16 cellular contexts compared by ENCODE assay signal in the genomic region with DNA sequence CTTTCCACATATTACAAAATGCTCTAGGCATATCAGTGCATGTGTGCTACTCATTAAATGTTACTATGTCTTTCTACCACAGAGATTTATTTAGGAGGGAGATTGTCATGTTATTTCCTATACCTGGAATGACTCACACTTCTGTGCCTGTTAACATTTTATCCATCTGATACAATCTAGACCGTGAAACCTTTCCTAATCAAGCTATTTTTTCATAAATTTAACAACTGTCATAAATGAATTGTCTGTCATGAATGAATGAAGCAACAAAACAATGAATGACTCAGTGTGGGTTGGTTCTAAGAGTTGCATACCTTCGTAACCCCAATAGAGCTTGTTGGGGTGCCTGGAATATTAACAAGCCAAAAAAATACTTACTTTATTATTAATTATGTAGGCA.
DNase-seq lines count a peak whose midpoint lies in the region; ATAC-seq, FAIRE-seq and TF ChIP-seq lines count a peak whose summit lies in the region.
"Had no signal": no experiment of that assay in that cellular context is flagged by ENCODE, and none has a peak within 500 bp of the region (broad histone marks: within the 10 kb centered on the region; RNA-seq: fewer than 3 reads in every experiment).

No MANE protein-coding gene starts in this region.

- H3K27ac ChIP-seq in SK-N-SH (ENCODE audit: low read depth in 2 of 2, low read length in 1 of 2), result peak overlapping the region in 1 of 2 experiments; percentile 71; a peak in 1 of 4 replicates
- peak overlapping the region; percentile 61 for H3K27ac ChIP-seq in RWPE2 (ENCODE audit: poor library complexity, severe bottlenecking)
- no peak overlapping the region for H3K27ac ChIP-seq in endothelial cell of umbilical vein (ENCODE audit: insufficient read depth, low read depth, low read length)
- H3K27ac ChIP-seq: 22Rv1, BLaER1 had no signal

- H2AFZ ChIP-seq in SK-N-SH (ENCODE audit: low read depth), result no peak overlapping the region
- H2AFZ ChIP-seq in endothelial cell of umbilical vein (ENCODE audit: low read depth, low read length), result no peak overlapping the region

- ATAC-seq in SK-N-SH treated with all-trans-retinoic acid at 6 μM for 48 hours (no peak), RWPE2 (ENCODE audit: low read depth) (peak; percentile 73), GM18909 (IDR thresholded peaks at IDR 0.05; ENCODE audit: poor library complexity, unreplicated experiment) (no peak)
- ATAC-seq: Panc1 had no signal

- no peaks in the 10 kb centered on the region for H3K9me2 ChIP-seq in SK-N-SH

- dilution Hi-C loops in endothelial cell of umbilical vein (cut with MboI; ENCODE audit: extremely low pct_ligation_motif_present, low sequenced_read_pairs), result no loop called here

- H3K4me1 ChIP-seq in SK-N-SH (ENCODE audit: control insufficient read depth in 1 of 2, insufficient read depth in 2 of 2, low read depth in 1 of 2, low read length in 1 of 2) (peaks cover 22 to 44% of the 10 kb centered on the region in 2 experiments), RWPE2 (ENCODE audit: insufficient read depth, poor library complexity, severe bottlenecking) (peaks cover 33% of the 10 kb centered on the region), endothelial cell of umbilical vein (ENCODE audit: control insufficient read depth, extremely low read depth, insufficient read depth, low read length) (peaks cover 21% of the 10 kb centered on the region)

- no peaks in the 10 kb centered on the region for H3K79me2 ChIP-seq in SK-N-SH (ENCODE audit: insufficient read depth)
- no peaks in the 10 kb centered on the region for H3K79me2 ChIP-seq in endothelial cell of umbilical vein (ENCODE audit: control insufficient read depth, insufficient read depth, low read length)

- no peaks in the 10 kb centered on the region for H3K36me3 ChIP-seq in SK-N-SH (replicated peaks in 1 of 2; ENCODE audit: control insufficient read depth in 1 of 2, insufficient read depth in 2 of 2, low read length in 1 of 2)
- H3K36me3 ChIP-seq in RWPE2 (ENCODE audit: low read depth), result no peaks in the 10 kb centered on the region
- no peaks in the 10 kb centered on the region for H3K36me3 ChIP-seq in endothelial cell of umbilical vein (ENCODE audit: control insufficient read depth in 2 of 2, extremely low read depth in 1 of 2, insufficient read depth in 2 of 2, low read length in 2 of 2)
- H3K36me3 ChIP-seq: BLaER1 had no signal

- TF ChIP-seq CTCF in SK-N-SH (IDR thresholded peaks at IDR 0.05) (no peak), RWPE2 (IDR thresholded peaks at IDR 0.05; ENCODE audit: poor library complexity, severe bottlenecking) (no peak), endothelial cell of umbilical vein (IDR thresholded peaks at IDR 0.05; ENCODE audit: extremely low read depth in 1 of 2, insufficient read depth in 1 of 2, low read depth in 1 of 2, low read length in 2 of 2) (no peak)

- H3F3A ChIP-seq in SK-N-SH (replicated peaks; ENCODE audit: insufficient read depth), result peaks cover 14% of the 10 kb centered on the region

- H3K27me3 ChIP-seq in SK-N-SH (ENCODE audit: insufficient read depth) (no peaks in the 10 kb centered on the region), RWPE2 (ENCODE audit: insufficient read depth, poor library complexity, severe bottlenecking) (no peaks in the 10 kb centered on the region), endothelial cell of umbilical vein (ENCODE audit: control insufficient read depth in 2 of 2, insufficient read depth in 2 of 2, low read length in 2 of 2) (no peaks in the 10 kb centered on the region)
- H3K27me3 ChIP-seq: BLaER1 had no signal

- no peak overlapping the region for H3K4me3 ChIP-seq in SK-N-SH (ENCODE audit: low read depth in 2 of 2, low read length in 1 of 2)
- no peak overlapping the region for H3K4me3 ChIP-seq in RWPE2 (ENCODE audit: severe bottlenecking)
- no peak overlapping the region for H3K4me3 ChIP-seq in endothelial cell of umbilical vein (replicated peaks in 1 of 3; ENCODE audit: insufficient read depth in 1 of 3, low read depth in 1 of 3, low read length in 3 of 3)
- H3K4me3 ChIP-seq: BLaER1 had no signal

- no peak for TF ChIP-seq POLR2A in endothelial cell of umbilical vein (IDR thresholded peaks at IDR 0.05; ENCODE audit: low read depth, low read length)
- TF ChIP-seq POLR2A in erythroblast (IDR thresholded peaks at IDR 0.05; ENCODE audit: low read length), result no peak

- CTCF ChIA-PET in SK-N-SH (lab: Yijun Ruan, JAX) (interaction anchor here (0.6 to 2.2 kb wide), 3 partner anchors 8 to 549 kb away, joined by 3 to 9 read pairs (median 3); no protein-coding TSS in a partner anchor), endothelial cell of umbilical vein (lab: Charles Lee) (no interaction called here)

- DNase-seq in SK-N-SH (no peak), RWPE2 (ENCODE audit: low spot score) (no peak), endothelial cell of umbilical vein (ENCODE audit: low read depth, low spot score) (peak; percentile 6), HTR-8/SVneo (ENCODE audit: insufficient read length, low spot score) (no peak), AG08395 (ENCODE audit: low spot score) (no peak), erythroblast (lab: John Stamatoyannopoulos, UW) (no peak)
- DNase-seq: DMS 273 treated with DMSO at 0.1 percent for 48 hours, NCI-H1048, NCI-H345, NCI-H69, SIG-M5 had no signal

- H3K9me3 ChIP-seq in SK-N-SH (peaks cover 3% of the 10 kb centered on the region; the same call in 1 of the 2 replicates), RWPE2 (ENCODE audit: severe bottlenecking) (no peaks in the 10 kb centered on the region), endothelial cell of umbilical vein (replicated peaks; ENCODE audit: control insufficient read depth, insufficient read depth, low read length) (no peaks in the 10 kb centered on the region)
- H3K9me3 ChIP-seq: BLaER1 had no signal

- H3K9ac ChIP-seq in SK-N-SH, result no peak overlapping the region
- H3K9ac ChIP-seq in endothelial cell of umbilical vein (replicated peaks; ENCODE audit: extremely low read depth, insufficient read depth, low read length), result no peak overlapping the region
- H3K9ac ChIP-seq: BLaER1 had no signal

- TF ChIP-seq EP300 in SK-N-SH (IDR thresholded peaks at IDR 0.05; ENCODE audit: borderline replicate concordance in 1 of 2, low read depth in 1 of 2, low read length in 1 of 2), result no peak

- intact Hi-C loops in endothelial cell of umbilical vein (cut with micrococcal nuclease), result no loop called here

- no TSS peak for BruUV-seq in endothelial cell of umbilical vein (replicated peaks; lab: Mats Ljungman, UMichigan)

- FAIRE-seq in endothelial cell of umbilical vein (lab: Jason Lieb, UNC) (no peak), HTR-8/SVneo (lab: Jason Lieb, UNC) (no peak)

- H3K9me1 ChIP-seq in endothelial cell of umbilical vein (replicated peaks; ENCODE audit: control insufficient read depth, extremely low read depth, insufficient read depth, low read length), result no peaks in the 10 kb centered on the region

- TF ChIP-seq RAD21 in SK-N-SH (IDR thresholded peaks at IDR 0.05; ENCODE audit: low read length), result no peak

- H4K20me1 ChIP-seq in SK-N-SH (ENCODE audit: insufficient read depth), result no peaks in the 10 kb centered on the region
- no peaks in the 10 kb centered on the region for H4K20me1 ChIP-seq in endothelial cell of umbilical vein (replicated peaks; ENCODE audit: control insufficient read depth, extremely low read depth, insufficient read depth, low read length)
- H4K20me1 ChIP-seq: BLaER1 had no signal

- H3K4me2 ChIP-seq in SK-N-SH (no peak overlapping the region), endothelial cell of umbilical vein (ENCODE audit: insufficient read depth, low read length) (no peak overlapping the region)
- H3K4me2 ChIP-seq: BLaER1 had no signal

- 46% methylated on average over 2 of the region's 2 CpGs for WGBS in SK-N-SH (ENCODE audit: low lambda C conversion rate)

- POLR2A ChIA-PET in SK-N-SH (lab: Yijun Ruan, JAX), result no interaction called here
- POLR2A ChIA-PET in endothelial cell of umbilical vein (lab: Charles Lee), result no interaction called here

TF ChIP-seq in SK-N-SH treated with all-trans-retinoic acid at 6 μM for 48 hours, 23 proteins besides CTCF, POLR2A, EP300 and RAD21:
- TF ChIP-seq PPARA (CRISPR knock-in tag; IDR thresholded peaks at IDR 0.05; ENCODE audit: borderline replicate concordance) (no peak), ISL1 (CRISPR knock-in tag; IDR thresholded peaks at IDR 0.05) (peak; percentile 47), ZNF70 (CRISPR knock-in tag; IDR thresholded peaks at IDR 0.05) (no peak)
TF ChIP-seq in SK-N-SH treated with all-trans-retinoic acid at 6 μM for 48 hours: peak in this region for 1.

TF ChIP-seq in SK-N-SH, 30 proteins besides CTCF, POLR2A, EP300 and RAD21 (continues in another document):
- TF ChIP-seq RCOR1 (IDR thresholded peaks at IDR 0.05; ENCODE audit: low read length) (no peak), NFIC (IDR thresholded peaks at IDR 0.05; ENCODE audit: borderline replicate concordance) (no peak), NRF1 (IDR thresholded peaks at IDR 0.05; ENCODE audit: low read depth, low read length) (no peak), FOXJ3 (CRISPR knock-in tag; IDR thresholded peaks at IDR 0.05) (no peak), SIN3A (IDR thresholded peaks at IDR 0.05; ENCODE audit: borderline replicate concordance, low read depth, low read length) (no peak), YY1 (IDR thresholded peaks at IDR 0.05; ENCODE audit: low read depth) (no peak), MXI1 (IDR thresholded peaks at IDR 0.05; ENCODE audit: low read depth, low read length) (no peak), TEAD4 (IDR thresholded peaks at IDR 0.05; ENCODE audit: borderline replicate concordance, insufficient read depth) (no peak), TCF12 (IDR thresholded peaks at IDR 0.05) (no peak)
- TF ChIP-seq, protein P1, sequence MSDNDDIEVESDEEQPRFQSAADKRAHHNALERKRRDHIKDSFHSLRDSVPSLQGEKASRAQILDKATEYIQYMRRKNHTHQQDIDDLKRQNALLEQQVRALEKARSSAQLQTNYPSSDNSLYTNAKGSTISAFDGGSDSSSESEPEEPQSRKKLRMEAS (IDR thresholded peaks at IDR 0.05; ENCODE audit: low read depth), result no peak

TF ChIP-seq in endothelial cell of umbilical vein, 7 proteins besides CTCF, POLR2A, EP300 and RAD21:
- no peak for TF ChIP-seq JUN (IDR thresholded peaks at IDR 0.05; ENCODE audit: borderline replicate concordance, insufficient read depth, insufficient read length, low read depth)
- no peak for TF ChIP-seq FOS (IDR thresholded peaks at IDR 0.05; ENCODE audit: borderline replicate concordance, insufficient read depth, low read length)
- no peak for TF ChIP-seq EZH2 (IDR thresholded peaks at IDR 0.05; ENCODE audit: borderline replicate concordance, low read depth, low read length, severe bottlenecking)
- no peak for TF ChIP-seq GATA2 (IDR thresholded peaks at IDR 0.05; ENCODE audit: insufficient read depth, insufficient read length, low read depth, low read length)
- no peak for TF ChIP-seq MYC (IDR thresholded peaks at IDR 0.05; ENCODE audit: low read depth, low read length)
- TF ChIP-seq, protein P1 (IDR thresholded peaks at IDR 0.05; ENCODE audit: insufficient read depth, insufficient read length), result no peak
- TF ChIP-seq POLR2AphosphoS5 (IDR thresholded peaks at IDR 0.05; ENCODE audit: insufficient read depth, low read depth, low read length), result no peak
